13 cellular contexts compared by ENCODE assay signal in genomic region chr5:132256783-132257130, GRCh38. TPM values are rescaled to one million over a fixed set of nuclear protein-coding genes. Genes with fewer than 3 reads are reported as not detected.
DNase-seq lines count a peak whose midpoint lies in the region; ATAC-seq and TF ChIP-seq lines count a peak whose summit lies in the region.
"Had no signal": no experiment of that assay in that cellular context is flagged by ENCODE, and none has a peak within 500 bp of the region (broad histone marks: within the 10 kb centered on the region; RNA-seq: fewer than 3 reads in every experiment).

No MANE protein-coding gene starts in this region.

- peaks cover 27 to 44% (median 41%) of the 10 kb centered on the region in 3 donors for H3K27me3 Mint-ChIP-seq in CD14-positive monocyte (ENCODE audit: low read depth in 3 of 3)
- H3K27me3 Mint-ChIP-seq in glutamatergic neuron (ENCODE audit: unreplicated experiment): peaks cover 14% of the 10 kb centered on the region
- peaks cover 3% of the 10 kb centered on the region for H3K27me3 Mint-ChIP-seq in progenitor cell of endocrine pancreas
- H3K27me3 Mint-ChIP-seq in stimulated activated memory B cell treated with anti-CD40 and anti-IgM and Interleukin-4, amounts not matched to agents 10 μg/mL and 1 μg/mL and 100 μg/mL, for 72 hours: peaks cover 39% of the 10 kb centered on the region

- peak overlapping the region; percentile 96 for H3K4me3 ChIP-seq in SJCRH30

- peak overlapping the region; percentile 33; the same call in 1 of the 2 replicates for H3K27ac ChIP-seq in SJCRH30
- H3K27ac ChIP-seq: VCaP had no signal

- intact Hi-C loops in CD14-positive monocyte (cut with micrococcal nuclease): loop anchor here in 1 of 2 donors (10.0 kb wide), 1 partner anchor 448 kb away; no protein-coding TSS in a partner anchor

- DNase-seq in CD14-positive monocyte (ENCODE audit: low spot score) (peak; percentile 6), SJCRH30 (no peak), glutamatergic neuron (no peak), progenitor cell of endocrine pancreas (ENCODE audit: low spot score, unreplicated experiment) (no peak), HuH-7.5 (ENCODE audit: low spot score) (no peak)
- DNase-seq: CD4-positive, alpha-beta T cell; NCI-H2107; stimulated activated CD4-positive, alpha-beta T cell treated with anti-CD3 and anti-CD28 coated beads, Interleukin-12 subunit alpha, Interleukin-12 subunit beta, amount 100 ng/mL, for 4 hours; stimulated activated naive CD8-positive, alpha-beta T cell treated with anti-CD3 and anti-CD28 coated beads, Interleukin-15, Interleukin-2, amounts not matched to agents 100 U/mL and 50 U/mL, for 24 hours had no signal

- H3K9me3 ChIP-seq in SJCRH30 (replicated peaks): no peaks in the 10 kb centered on the region

- H3K9me3 Mint-ChIP-seq in CD14-positive monocyte: peaks cover 0 to 6% (median 2%) of the 10 kb centered on the region in 7 donors
- peaks cover 12% of the 10 kb centered on the region for H3K9me3 Mint-ChIP-seq in glutamatergic neuron (ENCODE audit: unreplicated experiment)
- no peaks in the 10 kb centered on the region for H3K9me3 Mint-ChIP-seq in progenitor cell of endocrine pancreas (ENCODE audit: low read depth)
- no peaks in the 10 kb centered on the region for H3K9me3 Mint-ChIP-seq in stimulated activated memory B cell treated with anti-CD40 and anti-IgM and Interleukin-4, amounts not matched to agents 10 μg/mL and 1 μg/mL and 100 μg/mL, for 72 hours
- H3K9me3 Mint-ChIP-seq: CD4-positive, alpha-beta T cell had no signal

- peaks cover 22% of the 10 kb centered on the region for H3K4me1 ChIP-seq in SJCRH30

- H3K4me3 Mint-ChIP-seq in CD14-positive monocyte: peak overlapping the region; percentile 48 to 68
- peak overlapping the region; percentile 53 for H3K4me3 Mint-ChIP-seq in glutamatergic neuron (ENCODE audit: unreplicated experiment)
- H3K4me3 Mint-ChIP-seq in progenitor cell of endocrine pancreas (ENCODE audit: low read depth): peak overlapping the region; percentile 76
- H3K4me3 Mint-ChIP-seq in stimulated activated memory B cell treated with anti-CD40 and anti-IgM and Interleukin-4, amounts not matched to agents 10 μg/mL and 1 μg/mL and 100 μg/mL, for 72 hours: no peak overlapping the region
- H3K4me3 Mint-ChIP-seq: CD4-positive, alpha-beta T cell had no signal

- TF ChIP-seq CTCF in CD14-positive monocyte (IDR thresholded peaks at IDR 0.05) (no peak), glutamatergic neuron (IDR thresholded peaks at IDR 0.05; ENCODE audit: partially characterized antibody, unreplicated experiment) (no peak), progenitor cell of endocrine pancreas (IDR thresholded peaks at IDR 0.05; ENCODE audit: unreplicated experiment) (no peak)

- H3K36me3 ChIP-seq in SJCRH30: peaks cover 11% of the 10 kb centered on the region; the same call in 1 of the 2 replicates

- H3K27ac Mint-ChIP-seq in CD14-positive monocyte: peak overlapping the region in 1 of 7 donors; percentile 53
- H3K27ac Mint-ChIP-seq in glutamatergic neuron (ENCODE audit: unreplicated experiment): peak overlapping the region; percentile 67
- H3K27ac Mint-ChIP-seq in progenitor cell of endocrine pancreas: peak overlapping the region; percentile 79
- no peak overlapping the region for H3K27ac Mint-ChIP-seq in stimulated activated memory B cell treated with anti-CD40 and anti-IgM and Interleukin-4, amounts not matched to agents 10 μg/mL and 1 μg/mL and 100 μg/mL, for 72 hours
- H3K27ac Mint-ChIP-seq: CD4-positive, alpha-beta T cell had no signal

- H3K4me1 Mint-ChIP-seq in CD14-positive monocyte (peaks cover 13% of the 10 kb centered on the region), glutamatergic neuron (ENCODE audit: low read depth, unreplicated experiment) (peaks cover 14% of the 10 kb centered on the region), progenitor cell of endocrine pancreas (ENCODE audit: low read depth) (peaks cover 14% of the 10 kb centered on the region)
- peaks cover 10% of the 10 kb centered on the region for H3K4me1 Mint-ChIP-seq in stimulated activated memory B cell treated with anti-CD40 and anti-IgM and Interleukin-4, amounts not matched to agents 10 μg/mL and 1 μg/mL and 100 μg/mL, for 72 hours

- peaks cover 0 to 2% of the 10 kb centered on the region in 2 donors for H3K36me3 Mint-ChIP-seq in CD14-positive monocyte
- no peaks in the 10 kb centered on the region for H3K36me3 Mint-ChIP-seq in glutamatergic neuron (ENCODE audit: unreplicated experiment)
- peaks cover 1% of the 10 kb centered on the region for H3K36me3 Mint-ChIP-seq in progenitor cell of endocrine pancreas (ENCODE audit: insufficient read depth)
- no peaks in the 10 kb centered on the region for H3K36me3 Mint-ChIP-seq in stimulated activated memory B cell treated with anti-CD40 and anti-IgM and Interleukin-4, amounts not matched to agents 10 μg/mL and 1 μg/mL and 100 μg/mL, for 72 hours

- ATAC-seq in stimulated activated memory B cell treated with anti-CD40 and anti-IgM and Interleukin-4, amounts not matched to agents 10 μg/mL and 1 μg/mL and 100 μg/mL, for 72 hours: no peak
- ATAC-seq in GM21390 (IDR thresholded peaks at IDR 0.05; ENCODE audit: unreplicated experiment) (no peak), GM18498 (IDR thresholded peaks at IDR 0.05; ENCODE audit: unreplicated experiment) (no peak)
- ATAC-seq: stimulated activated naive CD8-positive, alpha-beta T cell treated with anti-CD3 and anti-CD28 coated beads, Interleukin-15, Interleukin-2, amounts not matched to agents 100 U/mL and 50 U/mL, for 24 hours had no signal

- no peaks in the 10 kb centered on the region for H3K27me3 ChIP-seq in SJCRH30

RNA-seq across cellular contexts. Expression of gene PDLIM4, which starts 0.7 kb away (rescaled TPM):
- not detected for polyA plus RNA-seq in CD14-positive monocyte
- total RNA-seq in SJCRH30 (2014; rRNA removed; shearing (Covaris generic)): 65.4 and 66.3 TPM in 2 replicates
- total RNA-seq in glutamatergic neuron (ENCODE audit: unreplicated experiment): 81.6 TPM
- 14.3 and 14.7 TPM in 2 replicates for total RNA-seq in progenitor cell of endocrine pancreas
- total RNA-seq: CD4-positive, alpha-beta T cell had no signal

RNA-seq across cellular contexts. Expression of gene P4HA2, which starts 29.1 kb away (rescaled TPM):
- under 1 TPM; 0.45 to 0.99 TPM for polyA plus RNA-seq in CD14-positive monocyte
- 75.5 and 77.7 TPM in 2 replicates for total RNA-seq in SJCRH30 (2014; rRNA removed; shearing (Covaris generic))
- total RNA-seq in glutamatergic neuron (ENCODE audit: unreplicated experiment) (26.6 TPM), progenitor cell of endocrine pancreas (18.5 and 23.8 TPM in 2 replicates)
- total RNA-seq: CD4-positive, alpha-beta T cell had no signal

RNA-seq across cellular contexts. Expression of gene SLC22A4, which starts 37.4 kb away (rescaled TPM):
- polyA plus RNA-seq in CD14-positive monocyte: 10 to 100 TPM; 12.2 to 13.0 TPM
- total RNA-seq in SJCRH30 (2014; rRNA removed; shearing (Covaris generic)): 0.28 and 1.1 TPM in 2 replicates
- total RNA-seq in glutamatergic neuron (ENCODE audit: unreplicated experiment): 0.37 TPM
- 0.48 TPM in 1 of 2 replicates, not detected in the other for total RNA-seq in progenitor cell of endocrine pancreas
